Comparison of ENCODE assay signal across 11 cellular contexts in the genomic region with DNA sequence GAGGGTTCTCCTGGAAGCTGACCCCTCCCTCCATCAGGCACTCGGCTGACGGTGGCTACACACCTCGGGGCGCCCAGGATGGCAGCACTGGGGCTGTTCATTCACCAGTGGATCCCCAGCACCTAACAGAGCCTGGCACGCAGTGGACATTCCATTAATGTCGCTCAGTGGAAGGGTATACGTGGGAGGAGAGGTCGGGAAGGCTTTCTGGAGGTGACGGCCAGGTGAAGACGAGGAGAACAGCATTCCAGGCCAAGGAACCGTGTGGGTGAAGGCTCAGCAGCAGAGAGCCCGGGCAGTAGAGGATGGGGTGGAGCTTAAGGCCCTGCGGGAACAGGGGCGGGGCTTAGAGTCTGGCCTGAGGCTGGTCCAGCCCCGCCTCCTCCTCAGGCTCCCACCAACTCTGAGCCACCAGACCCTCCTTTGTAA. TPM values are rescaled to one million over a fixed set of nuclear protein-coding genes. Genes with fewer than 3 reads are reported as not detected.
DNase-seq lines count a peak whose midpoint lies in the region; ATAC-seq and TF ChIP-seq lines count a peak whose summit lies in the region.
"Had no signal": no experiment of that assay in that cellular context is flagged by ENCODE, and none has a peak within 500 bp of the region (broad histone marks: within the 10 kb centered on the region; RNA-seq: fewer than 3 reads in every experiment).

No MANE protein-coding gene starts in this region.

- H3K9me3 Mint-ChIP-seq in CD8-positive, alpha-beta T cell = no peaks in the 10 kb centered on the region
- no peaks in the 10 kb centered on the region for H3K9me3 Mint-ChIP-seq in progenitor cell of endocrine pancreas (ENCODE audit: low read depth)

- H3K4me1 ChIP-seq in CD8-positive, alpha-beta T cell (ENCODE audit: insufficient read depth, low read length) = peaks cover 6% of the 10 kb centered on the region
- H3K4me1 ChIP-seq in RWPE2 (ENCODE audit: insufficient read depth, poor library complexity, severe bottlenecking) = peaks cover 7% of the 10 kb centered on the region

- H3K27ac Mint-ChIP-seq in CD8-positive, alpha-beta T cell = no peak overlapping the region
- no peak overlapping the region for H3K27ac Mint-ChIP-seq in progenitor cell of endocrine pancreas

- H3K4me1 Mint-ChIP-seq in CD8-positive, alpha-beta T cell (ENCODE audit: low read depth) = peaks cover 2% of the 10 kb centered on the region
- H3K4me1 Mint-ChIP-seq in progenitor cell of endocrine pancreas (ENCODE audit: low read depth) = no peaks in the 10 kb centered on the region

- no peak for DNase-seq in CD8-positive, alpha-beta T cell
- DNase-seq in HCEC 1CT (peak; percentile 17), RWPE2 (ENCODE audit: low spot score) (no peak), islet precursor cell (peak; percentile 74), substantia nigra (lab: John Stamatoyannopoulos, UW) (no peak), progenitor cell of endocrine pancreas (ENCODE audit: low spot score, unreplicated experiment) (no peak), NCI-H1694 treated with DMSO at 0.1 percent for 48 hours (lab: John Stamatoyannopoulos, UW) (no peak)
- DNase-seq: uterus had no signal

- TF ChIP-seq CTCF in CD8-positive, alpha-beta T cell (IDR thresholded peaks at IDR 0.05) = no peak
- TF ChIP-seq CTCF in RWPE2 (IDR thresholded peaks at IDR 0.05; ENCODE audit: poor library complexity, severe bottlenecking) = no peak
- no peak for TF ChIP-seq CTCF in progenitor cell of endocrine pancreas (IDR thresholded peaks at IDR 0.05; ENCODE audit: unreplicated experiment)

- POLR2A ChIA-PET in CD8-positive, alpha-beta T cell (lab: Charles Lee) = no interaction called here

- CTCF ChIA-PET in CD8-positive, alpha-beta T cell (lab: Charles Lee) = no interaction called here

- no peaks in the 10 kb centered on the region for H3K9me3 ChIP-seq in CD8-positive, alpha-beta T cell (ENCODE audit: low read length)
- H3K9me3 ChIP-seq in RWPE2 (ENCODE audit: severe bottlenecking) = no peaks in the 10 kb centered on the region
- H3K9me3 ChIP-seq: uterus had no signal

- no peak overlapping the region for H3K4me3 Mint-ChIP-seq in CD8-positive, alpha-beta T cell
- H3K4me3 Mint-ChIP-seq in progenitor cell of endocrine pancreas (ENCODE audit: low read depth) = no peak overlapping the region

- no peak overlapping the region for H3K27ac ChIP-seq in CD8-positive, alpha-beta T cell (ENCODE audit: low read depth, low read length)
- H3K27ac ChIP-seq in RWPE2 (ENCODE audit: poor library complexity, severe bottlenecking) (no peak overlapping the region), substantia nigra (ENCODE audit: low read depth, low read length, poor library complexity, severe bottlenecking) (no peak overlapping the region)
- H3K27ac ChIP-seq: coronary artery, uterus had no signal

- peaks cover 39% of the 10 kb centered on the region for H3K27me3 Mint-ChIP-seq in CD8-positive, alpha-beta T cell (ENCODE audit: low read depth)
- H3K27me3 Mint-ChIP-seq in progenitor cell of endocrine pancreas = peaks cover 68% of the 10 kb centered on the region

- H3K36me3 ChIP-seq in CD8-positive, alpha-beta T cell (ENCODE audit: insufficient read depth, low read length) = no peaks in the 10 kb centered on the region
- no peaks in the 10 kb centered on the region for H3K36me3 ChIP-seq in RWPE2 (ENCODE audit: low read depth)
- H3K36me3 ChIP-seq: uterus had no signal

- peaks cover 11% of the 10 kb centered on the region for H3K27me3 ChIP-seq in CD8-positive, alpha-beta T cell (ENCODE audit: insufficient read depth, low read length)
- H3K27me3 ChIP-seq in RWPE2 (ENCODE audit: insufficient read depth, poor library complexity, severe bottlenecking) = peaks cover 37% of the 10 kb centered on the region

- no peak overlapping the region for H3K4me3 ChIP-seq in CD8-positive, alpha-beta T cell (ENCODE audit: low read depth, low read length)
- H3K4me3 ChIP-seq in RWPE2 (ENCODE audit: severe bottlenecking) = no peak overlapping the region
- H3K4me3 ChIP-seq: coronary artery, uterus had no signal

- intact Hi-C loops in CD8-positive, alpha-beta T cell (cut with DNase I, micrococcal nuclease) = loop anchor here in 1 of 2 experiments (10.0 kb wide), 1 partner anchor 146 kb away; a partner anchor contains a TSS

- no peaks in the 10 kb centered on the region for H3K36me3 Mint-ChIP-seq in CD8-positive, alpha-beta T cell
- no peaks in the 10 kb centered on the region for H3K36me3 Mint-ChIP-seq in progenitor cell of endocrine pancreas (ENCODE audit: insufficient read depth)

- peak; percentile 31 for ATAC-seq in CD8-positive, alpha-beta T cell
- ATAC-seq in RWPE2 (ENCODE audit: low read depth) (peak; percentile 49; the same call in 2 of the 3 replicates), GM21423 (IDR thresholded peaks at IDR 0.05; ENCODE audit: unreplicated experiment) (no peak)

RNA-seq across cellular contexts. Expression of a gene that starts 2.5 kb away (rescaled TPM):
- total RNA-seq in CD8-positive, alpha-beta T cell = not detected
- total RNA-seq in progenitor cell of endocrine pancreas = 0.46 TPM in 1 of 2 replicates, not detected in the other
- total RNA-seq: LHCN-M2, uterus had no signal

RNA-seq across cellular contexts. Expression of a gene that starts 22.3 kb away (rescaled TPM):
- 1 to 10 TPM; 1.9 to 3.0 TPM for total RNA-seq in CD8-positive, alpha-beta T cell
- total RNA-seq in progenitor cell of endocrine pancreas = 28.5 and 28.9 TPM in 2 replicates

RNA-seq across cellular contexts. Expression of a gene that starts 33.7 kb away (rescaled TPM):
- not detected for total RNA-seq in CD8-positive, alpha-beta T cell
- total RNA-seq in progenitor cell of endocrine pancreas = not detected in 2 replicates
- total RNA-seq: LHCN-M2 had no signal

RNA-seq across cellular contexts. Expression of a gene that starts 38.6 kb away (rescaled TPM):
- total RNA-seq in CD8-positive, alpha-beta T cell = 10 to 100 TPM; 36.2 to 38.4 TPM
- 96.9 and 105 TPM in 2 replicates for total RNA-seq in progenitor cell of endocrine pancreas

RNA-seq across cellular contexts. Expression of a gene that starts 43.9 kb away (rescaled TPM):
- total RNA-seq in CD8-positive, alpha-beta T cell = 1,000 to 10,000 TPM; 4,060 to 4,094 TPM
- total RNA-seq in progenitor cell of endocrine pancreas = 2,309 and 2,385 TPM in 2 replicates

Comparison
In these comparisons a context has a peak if more than half of its experiments do, and no peak if none do; other contexts are left out.
1. DNase-seq: peak in HCEC 1CT (single experiment) and islet precursor cell (single experiment); none in CD8-positive, alpha-beta T cell (0 of 7), RWPE2 (single experiment), substantia nigra (0 of 49), progenitor cell of endocrine pancreas (single experiment) and NCI-H1694 treated with DMSO at 0.1 percent for 48 hours (single experiment).